ENCODE assay signal across 8 cellular contexts in the genomic region with DNA sequence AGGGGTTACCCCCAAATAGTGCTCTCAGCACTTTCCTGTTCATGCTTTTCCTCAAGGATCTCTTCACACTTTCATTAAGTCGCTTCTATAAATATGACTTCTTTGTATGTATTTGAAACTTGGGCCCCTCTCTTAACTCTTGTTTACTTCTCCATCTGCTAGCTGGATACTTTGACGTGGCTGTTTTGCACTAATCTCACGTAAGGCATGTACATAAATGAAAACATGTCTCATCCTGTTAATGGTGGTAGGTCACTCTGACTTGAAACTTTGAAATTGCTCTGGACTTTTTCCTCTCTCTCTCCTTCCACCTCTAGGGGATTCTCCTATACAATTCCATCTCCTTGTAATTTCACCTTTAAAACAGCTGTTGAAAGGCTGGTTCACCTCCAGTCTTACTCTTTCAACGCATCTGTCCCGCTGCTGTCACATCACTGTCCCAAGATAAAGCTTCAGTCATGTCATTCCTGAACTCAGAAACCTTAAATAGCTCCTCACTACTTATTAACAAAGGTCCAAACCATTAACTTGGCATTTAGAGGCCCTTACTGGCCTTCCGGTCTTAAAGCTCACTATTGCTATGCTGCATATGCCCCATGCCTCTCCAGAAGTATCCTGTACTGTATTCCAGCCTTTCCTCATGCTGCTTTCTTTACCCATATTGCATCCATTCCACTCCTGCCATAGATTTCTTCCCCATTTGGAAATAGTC. TPM values are rescaled to one million over a fixed set of nuclear protein-coding genes. Genes with fewer than 3 reads are reported as not detected.
DNase-seq lines count a peak whose midpoint lies in the region; ATAC-seq and TF ChIP-seq lines count a peak whose summit lies in the region.

No MANE protein-coding gene starts in this region.

- peak overlapping the region; percentile 85 for H3K4me3 ChIP-seq in cardiac muscle cell
- H3K4me3 ChIP-seq in astrocyte of the spinal cord (ENCODE audit: low read depth, low read length) = peak overlapping the region; percentile 96
- peak overlapping the region; percentile 88 for H3K4me3 ChIP-seq in lower lobe of right lung
- peak overlapping the region; percentile 79 for H3K4me3 ChIP-seq in urinary bladder (ENCODE audit: low read depth, low read length)

- ATAC-seq in left ventricle myocardium superior (no peak), lower lobe of right lung (no peak), GM18519 (IDR thresholded peaks at IDR 0.05; ENCODE audit: low FRiP score, unreplicated experiment) (no peak)

- H3K9me3 ChIP-seq in cardiac muscle cell (ENCODE audit: low read depth) (no peaks in the 10 kb centered on the region), lower lobe of right lung (no peaks in the 10 kb centered on the region)

- H3K27ac ChIP-seq in cardiac muscle cell (peak overlapping the region; percentile 99), lower lobe of right lung (peak overlapping the region; percentile 99), urinary bladder (ENCODE audit: low read depth) (no peak overlapping the region)

- 28% methylated on average over 6 of the region's 6 CpGs for WGBS in urinary bladder

- H3K27me3 ChIP-seq in cardiac muscle cell = no peaks in the 10 kb centered on the region
- no peaks in the 10 kb centered on the region for H3K27me3 ChIP-seq in lower lobe of right lung (ENCODE audit: low read depth)

- H3K36me3 ChIP-seq in cardiac muscle cell = no peaks in the 10 kb centered on the region
- peaks cover 11% of the 10 kb centered on the region for H3K36me3 ChIP-seq in lower lobe of right lung
- no peaks in the 10 kb centered on the region for H3K36me3 ChIP-seq in urinary bladder (ENCODE audit: insufficient read depth)

- H3K4me1 ChIP-seq in cardiac muscle cell (ENCODE audit: low read depth) (peaks cover 7% of the 10 kb centered on the region), lower lobe of right lung (peaks cover 63% of the 10 kb centered on the region), urinary bladder (ENCODE audit: insufficient read depth) (peaks cover 4% of the 10 kb centered on the region)

- TF ChIP-seq CTCF in cardiac muscle cell (IDR thresholded peaks at IDR 0.05; ENCODE audit: low read depth, low read length) = no peak
- TF ChIP-seq CTCF in astrocyte of the spinal cord (IDR thresholded peaks at IDR 0.05; ENCODE audit: low read depth, low read length) = no peak
- no peak for TF ChIP-seq CTCF in lower lobe of right lung (IDR thresholded peaks at IDR 0.05)

- peak in 1 of 2 donors; percentile 12 for DNase-seq in cardiac muscle cell (ENCODE audit: low read depth in 1 of 2, low spot score in 1 of 2)
- DNase-seq in left ventricle myocardium superior = no peak
- DNase-seq in astrocyte of the spinal cord (ENCODE audit: low read depth, low spot score) = peak; percentile 20
- DNase-seq in lower lobe of right lung = no peak
- DNase-seq in nucleus accumbens (lab: John Stamatoyannopoulos, UW) = no peak
- DNase-seq in NCI-H510A treated with DMSO at 0.1 percent for 48 hours (lab: John Stamatoyannopoulos, UW) = no peak

- in situ Hi-C loops in astrocyte of the spinal cord (cut with HindIII; ENCODE audit: low sequenced_read_pairs) = no loop called here

- intact Hi-C loops in left ventricle myocardium superior (cut with micrococcal nuclease) (no loop called here), lower lobe of right lung (cut with DNase I) (no loop called here)

RNA-seq across cellular contexts. Expression of gene BLOC1S6, which starts 1.2 kb away (rescaled TPM):
- total RNA-seq in cardiac muscle cell (28.7 and 44.4 TPM in 2 replicates), left ventricle myocardium superior (23.6 TPM), lower lobe of right lung (41.0 TPM), urinary bladder (83.9 TPM)
- polyA plus RNA-seq in cardiac muscle cell (30.4 and 32.3 TPM in 2 replicates), urinary bladder (38.9 TPM)

RNA-seq across cellular contexts. Expression of gene SQOR, which starts 46.5 kb away (rescaled TPM):
- total RNA-seq in cardiac muscle cell (0.95 and 1.3 TPM in 2 replicates), left ventricle myocardium superior (19.2 TPM), lower lobe of right lung (97.1 TPM), urinary bladder (28.7 TPM)
- polyA plus RNA-seq in cardiac muscle cell (0.73 and 3.3 TPM in 2 replicates), urinary bladder (50.7 TPM)
